ENCODE assay signal across 23 cellular contexts in genomic region chr3:126262227-126262626, GRCh38.
DNase-seq lines count a peak whose midpoint lies in the region; ATAC-seq, FAIRE-seq and TF ChIP-seq lines count a peak whose summit lies in the region.
"Had no signal": no experiment of that assay in that cellular context is flagged by ENCODE, and none has a peak within 500 bp of the region (broad histone marks: within the 10 kb centered on the region; RNA-seq: fewer than 3 reads in every experiment).

No MANE protein-coding gene starts in this region.

- ATAC-seq in K562 (no peak), gastrocnemius medialis (no peak)
- ATAC-seq: CD8-positive, alpha-beta T cell; GM12878; GM23338 had no signal

- H3K9me3 Mint-ChIP-seq in Caco-2 (ENCODE audit: unreplicated experiment) (peaks cover 13% of the 10 kb centered on the region), glutamatergic neuron (ENCODE audit: unreplicated experiment) (peaks cover 8% of the 10 kb centered on the region)
- H3K9me3 Mint-ChIP-seq: CD8-positive, alpha-beta T cell; HFFc6 had no signal

- BruUV-seq in Caco-2 (replicated peaks; lab: Mats Ljungman, UMichigan) = no TSS peak
- no TSS peak for BruUV-seq in K562 (replicated peaks; lab: Mats Ljungman, UMichigan)

- no peak for TF ChIP-seq POLR2A in K562 (conservative IDR thresholded peaks at IDR 0.05)
- no peak for TF ChIP-seq POLR2A in gastrocnemius medialis (IDR thresholded peaks at IDR 0.05)

- no peaks in the 10 kb centered on the region for H3K27me3 ChIP-seq in Caco-2 (replicated peaks; ENCODE audit: control insufficient read depth, insufficient read depth, low read length)
- H3K27me3 ChIP-seq in K562 (ENCODE audit: control insufficient read depth in 2 of 2, insufficient read depth in 2 of 2, low read length in 2 of 2) = peaks cover 4 to 32% of the 10 kb centered on the region in 2 experiments; a peak in 3 of 5 replicates
- H3K27me3 ChIP-seq in gastrocnemius medialis = no peaks in the 10 kb centered on the region

- in situ Hi-C loops in K562 (cut with MboI) (no loop called here), gastrocnemius medialis (cut with MboI; ENCODE audit: low sequenced_read_pairs in 4 of 4) (no loop called here)

- no peak overlapping the region for H2AFZ ChIP-seq in K562 (ENCODE audit: low read depth, low read length)
- H2AFZ ChIP-seq: GM23338 had no signal

- H3K9ac ChIP-seq in K562 (ENCODE audit: insufficient read depth in 1 of 2, low read depth in 2 of 2, low read length in 2 of 2) = no peak overlapping the region
- H3K9ac ChIP-seq: BLaER1 had no signal

- CTCF ChIA-PET in Caco-2 (lab: Charles Lee) = no interaction called here
- CTCF ChIA-PET in K562 (lab: Yijun Ruan, JAX; ENCODE audit: low intra/inter-chr PET ratio) = no interaction called here

- no peaks in the 10 kb centered on the region for H4K20me1 ChIP-seq in K562 (replicated peaks; ENCODE audit: control insufficient read depth, insufficient read depth, low read length)
- H4K20me1 ChIP-seq: BLaER1 had no signal

- H3K9me3 ChIP-seq in Caco-2 = no peaks in the 10 kb centered on the region
- H3K9me3 ChIP-seq in K562 (replicated peaks; ENCODE audit: control insufficient read depth, insufficient read depth, low read depth, low read length) = no peaks in the 10 kb centered on the region
- no peaks in the 10 kb centered on the region for H3K9me3 ChIP-seq in gastrocnemius medialis
- H3K9me3 ChIP-seq: BLaER1, HAP-1 had no signal

- H3K27ac ChIP-seq in K562 (ENCODE audit: extremely low read depth, low read depth, low read length) (no peak overlapping the region), gastrocnemius medialis (peak overlapping the region in 3 of 4 donors; percentile 80 to 89 (median 89))
- H3K27ac ChIP-seq: C4-2B had no signal

- H3K4me1 Mint-ChIP-seq in Caco-2 (ENCODE audit: low read depth, unreplicated experiment) (peaks cover 24% of the 10 kb centered on the region), glutamatergic neuron (ENCODE audit: low read depth, unreplicated experiment) (peaks cover 11% of the 10 kb centered on the region)
- H3K4me1 Mint-ChIP-seq: B cell; CD4-positive, CD25-positive, alpha-beta regulatory T cell had no signal

- H3K4me1 ChIP-seq in Caco-2 (peaks cover 42% of the 10 kb centered on the region), K562 (replicated peaks in 1 of 2; ENCODE audit: control insufficient read depth in 2 of 2, insufficient read depth in 2 of 2, low read length in 2 of 2) (peaks cover 5 to 8% of the 10 kb centered on the region in 2 experiments; a peak in 4 of 5 replicates), gastrocnemius medialis (peaks cover 50 to 53% of the 10 kb centered on the region in 2 donors)

- 0% methylated on average over 2 of the region's 3 CpGs for WGBS in K562 (ENCODE audit: insufficient coverage, low coverage, missing lambda C conversion rate)

- DNase-seq in Caco-2 = no peak
- DNase-seq in K562 (ENCODE audit: extremely low read depth in 1 of 4, low spot score in 3 of 4) = no peak
- DNase-seq in glutamatergic neuron = no peak
- no peak for DNase-seq in gastrocnemius medialis
- no peak for DNase-seq in NCI-H2171 treated with DMSO at 0.1 percent for 48 hours (lab: John Stamatoyannopoulos, UW)
- DNase-seq in NCI-H748 treated with DMSO at 0.1 percent for 48 hours (lab: John Stamatoyannopoulos, UW) = no peak
- no peak for DNase-seq in HTR-8/SVneo (ENCODE audit: insufficient read length, low spot score)
- DNase-seq: CD4-positive, CD25-positive, alpha-beta regulatory T cell; CD8-positive, alpha-beta T cell; DMS 273 treated with DMSO at 0.1 percent for 48 hours; DMS79; EL; GDM1; HFFc6 had no signal

- TF ChIP-seq EP300 in K562 (IDR thresholded peaks at IDR 0.05; ENCODE audit: low read length) = no peak

- TF ChIP-seq CTCF in Caco-2 (IDR thresholded peaks at IDR 0.05; ENCODE audit: insufficient read depth in 1 of 2, low read depth in 1 of 2, low read length in 1 of 2, severe bottlenecking in 1 of 2, unreplicated experiment in 1 of 2) = no peak
- no peak for TF ChIP-seq CTCF in K562 (IDR thresholded peaks at IDR 0.05 in 2 of 3, conservative IDR thresholded peaks at IDR 0.05 in 1 of 3; ENCODE audit: insufficient read depth in 2 of 3, low read depth in 1 of 3, low read length in 3 of 3)
- TF ChIP-seq CTCF in glutamatergic neuron (IDR thresholded peaks at IDR 0.05; ENCODE audit: partially characterized antibody, unreplicated experiment) = no peak
- no peak for TF ChIP-seq CTCF in gastrocnemius medialis (IDR thresholded peaks at IDR 0.05 in 4 of 5, conservative IDR thresholded peaks at IDR 0.05 in 1 of 5)

- H3K36me3 ChIP-seq in Caco-2 (ENCODE audit: control insufficient read depth, insufficient read depth, low read length) (no peaks in the 10 kb centered on the region), K562 (ENCODE audit: control insufficient read depth, insufficient read depth, low read length) (no peaks in the 10 kb centered on the region), gastrocnemius medialis (no peaks in the 10 kb centered on the region)
- H3K36me3 ChIP-seq: BLaER1, HAP-1 had no signal

- no peak for TF ChIP-seq RAD21 in K562 (CRISPR knock-in tag; conservative IDR thresholded peaks at IDR 0.05 in 1 of 2, IDR thresholded peaks at IDR 0.05 in 1 of 2)

- H3K4me3 Mint-ChIP-seq in Caco-2 (ENCODE audit: unreplicated experiment) = no peak overlapping the region
- no peak overlapping the region for H3K4me3 Mint-ChIP-seq in glutamatergic neuron (ENCODE audit: unreplicated experiment)
- H3K4me3 Mint-ChIP-seq: B cell; CD4-positive, CD25-positive, alpha-beta regulatory T cell; CD8-positive, alpha-beta T cell; GM23338; HFFc6 had no signal

- H3K36me3 Mint-ChIP-seq in Caco-2 (ENCODE audit: insufficient read depth, unreplicated experiment) (peaks cover 5% of the 10 kb centered on the region), glutamatergic neuron (ENCODE audit: unreplicated experiment) (peaks cover 12% of the 10 kb centered on the region)
- H3K36me3 Mint-ChIP-seq: CD4-positive, CD25-positive, alpha-beta regulatory T cell; CD8-positive, alpha-beta T cell had no signal

- H3K27ac Mint-ChIP-seq in Caco-2 (ENCODE audit: unreplicated experiment) = peak overlapping the region; percentile 75
- peak overlapping the region; percentile 93 for H3K27ac Mint-ChIP-seq in glutamatergic neuron (ENCODE audit: unreplicated experiment)
- H3K27ac Mint-ChIP-seq: B cell; CD4-positive, CD25-positive, alpha-beta regulatory T cell; CD8-positive, alpha-beta T cell; GM23338; HFFc6 had no signal

- H3K4me2 ChIP-seq in K562 (ENCODE audit: insufficient read depth, low read length) = no peak overlapping the region
- H3K4me2 ChIP-seq: BLaER1, GM23338 had no signal

- POLR2A ChIA-PET in Caco-2 (lab: Charles Lee) (no interaction called here), K562 (lab: Yijun Ruan, JAX) (no interaction called here)

- H3K27me3 Mint-ChIP-seq in Caco-2 (ENCODE audit: insufficient read depth, unreplicated experiment) = no peaks in the 10 kb centered on the region
- H3K27me3 Mint-ChIP-seq in glutamatergic neuron (ENCODE audit: unreplicated experiment) = peaks cover 8% of the 10 kb centered on the region
- H3K27me3 Mint-ChIP-seq: CD4-positive, CD25-positive, alpha-beta regulatory T cell had no signal

- intact Hi-C loops in Caco-2 (cut with micrococcal nuclease; ENCODE audit: unreplicated experiment) (loop anchor here (10.0 kb wide), 1 partner anchor 213 kb away; the partner anchor contains the start of gene ZXDC), K562 (cut with micrococcal nuclease) (no loop called here), gastrocnemius medialis (cut with DNase I; ENCODE audit: low total_unique reads) (loop anchor here (10.0 kb wide), 1 partner anchor 637 kb away; no protein-coding TSS in a partner anchor)

- H3K79me2 ChIP-seq in K562 (ENCODE audit: control insufficient read depth, insufficient read depth, low read length) = no peaks in the 10 kb centered on the region

- H3K4me3 ChIP-seq in Caco-2 (ENCODE audit: low read depth, low read length) (no peak overlapping the region), K562 (no peak overlapping the region), gastrocnemius medialis (no peak overlapping the region)
- H3K4me3 ChIP-seq: BLaER1, GM12878, GM23338, HAP-1 had no signal

- no peaks in the 10 kb centered on the region for H3K9me1 ChIP-seq in K562 (ENCODE audit: control insufficient read depth, insufficient read depth, low read length)

- FAIRE-seq in K562 (lab: Jason Lieb, UNC) (no peak), HTR-8/SVneo (lab: Jason Lieb, UNC) (no peak)
- FAIRE-seq: D721Med, GM12878, GM19239, H54 had no signal

TF ChIP-seq in K562, 482 proteins besides CTCF, POLR2A, EP300 and RAD21:
- TF ChIP-seq NFE2L1 (tag; IDR thresholded peaks at IDR 0.05; ENCODE audit: borderline replicate concordance, low read depth) = no peak
- peak; percentile 85 for TF ChIP-seq RBM25 (IDR thresholded peaks at IDR 0.05; ENCODE audit: low read depth, low read length, severe bottlenecking)
